Comparison of ENCODE assay signal across 16 cellular contexts in genomic region chr4:31467781-31468180, GRCh38.
"Had no signal": no experiment of that assay in that cellular context is flagged by ENCODE, and none has a peak within 500 bp of the region (broad histone marks: within the 10 kb centered on the region; RNA-seq: fewer than 3 reads in every experiment).

No MANE protein-coding gene starts in this region.

- H3K36me3 Mint-ChIP-seq: naive thymus-derived CD8-positive, alpha-beta T cell had no signal

- H3K27ac Mint-ChIP-seq: activated CD4-positive, alpha-beta T cell treated with anti-CD3 and anti-CD28 coated beads for 36 hours; activated CD8-positive, alpha-beta T cell treated with anti-CD3 and anti-CD28 coated beads for 36 hours; activated T-cell treated with anti-CD3 and anti-CD28 coated beads, Interleukin-2, amount 50 U/mL, for 72 hours; naive thymus-derived CD8-positive, alpha-beta T cell had no signal

- H3K36me3 ChIP-seq: stomach, thoracic aorta had no signal

- ATAC-seq: activated CD4-positive, alpha-beta T cell treated with anti-CD3 and anti-CD28 coated beads for 36 hours; activated CD8-positive, alpha-beta T cell treated with anti-CD3 and anti-CD28 coated beads for 36 hours; activated T-cell treated with anti-CD3 and anti-CD28 coated beads, Interleukin-2, amount 50 U/mL, for 72 hours; body of pancreas; left colon; naive thymus-derived CD8-positive, alpha-beta T cell had no signal

- H3K27ac ChIP-seq: body of pancreas, skin epidermis, stomach, thoracic aorta, VCaP had no signal

- H3K4me3 ChIP-seq: body of pancreas, lung, skin epidermis, stomach, thoracic aorta had no signal

- H3K4me3 Mint-ChIP-seq: activated CD4-positive, alpha-beta T cell treated with anti-CD3 and anti-CD28 coated beads for 36 hours; activated CD8-positive, alpha-beta T cell treated with anti-CD3 and anti-CD28 coated beads for 36 hours; activated T-cell treated with anti-CD3 and anti-CD28 coated beads, Interleukin-2, amount 50 U/mL, for 72 hours; naive thymus-derived CD8-positive, alpha-beta T cell had no signal

- DNase-seq: activated CD4-positive, alpha-beta T cell treated with anti-CD3 and anti-CD28 coated beads for 36 hours; activated CD8-positive, alpha-beta memory T cell treated with anti-CD3 and anti-CD28 coated beads, Interleukin-2, amount 50 U/mL, for 4 hours; activated CD8-positive, alpha-beta T cell treated with anti-CD3 and anti-CD28 coated beads for 36 hours; activated gamma-delta T cell treated with Interleukin-2 at 50 U/mL for 16 hours; activated T-cell treated with anti-CD3 and anti-CD28 coated beads, Interleukin-2, amount 50 U/mL, for 72 hours; body of pancreas; glutamatergic neuron; left colon; naive thymus-derived CD8-positive, alpha-beta T cell; posterior cingulate gyrus; stomach; T1000 had no signal

- H3K4me1 Mint-ChIP-seq: activated CD4-positive, alpha-beta T cell treated with anti-CD3 and anti-CD28 coated beads for 36 hours; naive thymus-derived CD8-positive, alpha-beta T cell had no signal

- H3K4me1 ChIP-seq: body of pancreas, stomach had no signal

- H3K27me3 ChIP-seq: body of pancreas, stomach had no signal

- H3K27me3 Mint-ChIP-seq: activated CD4-positive, alpha-beta T cell treated with anti-CD3 and anti-CD28 coated beads for 36 hours; activated CD8-positive, alpha-beta T cell treated with anti-CD3 and anti-CD28 coated beads for 36 hours; naive thymus-derived CD8-positive, alpha-beta T cell had no signal

- H3K9me3 ChIP-seq: body of pancreas, stomach, thoracic aorta had no signal
